Comparison of ENCODE assay signal across 26 cellular contexts in the genomic region with DNA sequence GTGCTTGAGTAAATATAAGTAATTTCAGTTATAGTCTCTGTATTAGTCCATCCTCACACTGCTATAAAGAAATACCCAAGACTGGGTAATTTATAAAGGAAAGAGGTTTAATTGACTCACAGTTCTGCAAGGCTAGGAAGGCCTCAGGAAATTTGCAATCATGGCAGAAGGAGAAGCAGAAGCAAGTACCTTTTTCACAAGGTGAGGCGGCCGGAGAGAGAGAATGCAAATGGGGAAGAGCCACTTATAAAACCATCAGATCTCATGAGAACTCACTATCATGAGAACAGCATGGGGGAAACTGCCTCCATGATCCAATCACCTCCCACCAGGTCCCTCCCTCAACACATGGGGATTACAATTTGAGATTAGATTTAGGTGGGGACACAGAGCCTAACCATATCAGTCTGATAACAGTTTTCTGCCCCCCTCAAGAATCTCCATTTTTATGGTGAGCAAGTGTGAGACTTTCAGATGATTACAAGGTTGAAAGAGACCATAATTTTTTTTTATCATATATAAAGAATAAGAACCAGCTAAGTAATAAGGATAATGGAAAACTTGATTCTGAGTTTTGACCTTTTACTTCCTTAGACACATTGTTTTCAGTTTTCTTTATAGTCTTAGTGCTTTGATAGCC. TPM values are rescaled to one million over a fixed set of nuclear protein-coding genes. Genes with fewer than 3 reads are reported as not detected.
DNase-seq lines count a peak whose midpoint lies in the region; ATAC-seq and TF ChIP-seq lines count a peak whose summit lies in the region.
"Had no signal": no experiment of that assay in that cellular context is flagged by ENCODE, and none has a peak within 500 bp of the region (broad histone marks: within the 10 kb centered on the region; RNA-seq: fewer than 3 reads in every experiment).

No MANE protein-coding gene starts in this region.

- H3K27me3 Mint-ChIP-seq in activated naive CD4-positive, alpha-beta T cell treated with anti-CD3 and anti-CD28 coated beads, Interleukin-2, amount 50 U/mL, for 24 hours = no peaks in the 10 kb centered on the region
- H3K27me3 Mint-ChIP-seq in activated naive CD4-positive, alpha-beta T cell treated with anti-CD3 and anti-CD28 coated beads, Interleukin-2, amount 10 ng/mL, durations not matched to agents 7 days and 5 days = no peaks in the 10 kb centered on the region
- H3K27me3 Mint-ChIP-seq in activated B cell treated with CpG ODN at 0.5 μM for 24 hours (no peaks in the 10 kb centered on the region), memory B cell (no peaks in the 10 kb centered on the region)

- CTCF ChIA-PET in activated naive CD4-positive, alpha-beta T cell treated with anti-CD3 and anti-CD28 coated beads, Interleukin-2, amount 10 ng/mL, durations not matched to agents 7 days and 5 days (lab: Charles Lee) = no interaction called here
- CTCF ChIA-PET in activated B cell treated with CpG ODN at 0.5 μM for 24 hours (lab: Charles Lee) = interaction anchor here (0.9 kb wide), 1 partner anchor 27 kb away, joined by 3 read pairs; no protein-coding TSS in a partner anchor

- POLR2A ChIA-PET in activated B cell treated with CpG ODN at 0.5 μM for 24 hours (lab: Charles Lee) = interaction anchor here (1.4 kb wide), 1 partner anchor 36 kb away, joined by 3 read pairs; a partner anchor contains a TSS

- peak overlapping the region; percentile 17 for H3K4me3 Mint-ChIP-seq in activated naive CD4-positive, alpha-beta T cell treated with anti-CD3 and anti-CD28 coated beads, Interleukin-2, amount 50 U/mL, for 24 hours
- no peak overlapping the region for H3K4me3 Mint-ChIP-seq in activated naive CD4-positive, alpha-beta T cell treated with anti-CD3 and anti-CD28 coated beads, Interleukin-2, amount 10 ng/mL, durations not matched to agents 7 days and 5 days
- H3K4me3 Mint-ChIP-seq in activated B cell treated with CpG ODN at 0.5 μM for 24 hours (peak overlapping the region; percentile 38), memory B cell (no peak overlapping the region)
- H3K4me3 Mint-ChIP-seq: brain, HFFc6, WTC11 had no signal

- ATAC-seq in activated B cell treated with CpG ODN at 0.5 μM for 24 hours (ENCODE audit: low read depth) = no peak
- no peak for ATAC-seq in memory B cell (ENCODE audit: low read depth)
- ATAC-seq in HG03520 (IDR thresholded peaks at IDR 0.05; ENCODE audit: unreplicated experiment) = no peak
- ATAC-seq in HG03521 (IDR thresholded peaks at IDR 0.05; ENCODE audit: unreplicated experiment) = no peak
- ATAC-seq: esophagus mucosa, foreskin keratinocyte, heart right ventricle, left colon, WTC11 had no signal

- peak overlapping the region; percentile 94 for H3K27ac Mint-ChIP-seq in activated naive CD4-positive, alpha-beta T cell treated with anti-CD3 and anti-CD28 coated beads, Interleukin-2, amount 50 U/mL, for 24 hours
- no peak overlapping the region for H3K27ac Mint-ChIP-seq in activated naive CD4-positive, alpha-beta T cell treated with anti-CD3 and anti-CD28 coated beads, Interleukin-2, amount 10 ng/mL, durations not matched to agents 7 days and 5 days
- H3K27ac Mint-ChIP-seq in activated B cell treated with CpG ODN at 0.5 μM for 24 hours = peak overlapping the region; percentile 77
- H3K27ac Mint-ChIP-seq in memory B cell = peak overlapping the region; percentile 84
- H3K27ac Mint-ChIP-seq: brain, HFFc6, WTC11 had no signal

- H3K4me1 Mint-ChIP-seq in activated naive CD4-positive, alpha-beta T cell treated with anti-CD3 and anti-CD28 coated beads, Interleukin-2, amount 50 U/mL, for 24 hours = peaks cover 99% of the 10 kb centered on the region
- H3K4me1 Mint-ChIP-seq in activated naive CD4-positive, alpha-beta T cell treated with anti-CD3 and anti-CD28 coated beads, Interleukin-2, amount 10 ng/mL, durations not matched to agents 7 days and 5 days = peaks cover 70% of the 10 kb centered on the region
- H3K4me1 Mint-ChIP-seq in activated B cell treated with CpG ODN at 0.5 μM for 24 hours (peaks cover 90% of the 10 kb centered on the region), memory B cell (peaks cover 58% of the 10 kb centered on the region)

- intact Hi-C loops in activated B cell treated with CpG ODN at 0.5 μM for 24 hours (cut with micrococcal nuclease) = no loop called here

- H3K9me3 Mint-ChIP-seq in activated naive CD4-positive, alpha-beta T cell treated with anti-CD3 and anti-CD28 coated beads, Interleukin-2, amount 50 U/mL, for 24 hours = no peaks in the 10 kb centered on the region
- H3K9me3 Mint-ChIP-seq in activated naive CD4-positive, alpha-beta T cell treated with anti-CD3 and anti-CD28 coated beads, Interleukin-2, amount 10 ng/mL, durations not matched to agents 7 days and 5 days = peaks cover 8% of the 10 kb centered on the region
- H3K9me3 Mint-ChIP-seq in activated B cell treated with CpG ODN at 0.5 μM for 24 hours = no peaks in the 10 kb centered on the region
- H3K9me3 Mint-ChIP-seq in memory B cell = no peaks in the 10 kb centered on the region
- H3K9me3 Mint-ChIP-seq: HFFc6, WTC11 had no signal

- no peak for TF ChIP-seq CTCF in activated B cell treated with CpG ODN at 0.5 μM for 24 hours (IDR thresholded peaks at IDR 0.05)

- H3K36me3 Mint-ChIP-seq in activated naive CD4-positive, alpha-beta T cell treated with anti-CD3 and anti-CD28 coated beads, Interleukin-2, amount 50 U/mL, for 24 hours = peaks cover 30% of the 10 kb centered on the region
- peaks cover 66% of the 10 kb centered on the region for H3K36me3 Mint-ChIP-seq in activated naive CD4-positive, alpha-beta T cell treated with anti-CD3 and anti-CD28 coated beads, Interleukin-2, amount 10 ng/mL, durations not matched to agents 7 days and 5 days
- H3K36me3 Mint-ChIP-seq in activated B cell treated with CpG ODN at 0.5 μM for 24 hours (ENCODE audit: low read depth) (peaks cover 21% of the 10 kb centered on the region), memory B cell (peaks cover 15% of the 10 kb centered on the region)
- H3K36me3 Mint-ChIP-seq: WTC11 had no signal

- DNase-seq in activated naive CD4-positive, alpha-beta T cell treated with anti-CD3 and anti-CD28 coated beads, Interleukin-2, amount 10 ng/mL, durations not matched to agents 7 days and 5 days = no peak
- DNase-seq in activated B cell treated with CpG ODN at 0.5 μM for 24 hours (no peak), memory B cell (ENCODE audit: low spot score in 2 of 2) (no peak), NCI-H2029 (lab: John Stamatoyannopoulos, UW) (no peak)
- no peak for DNase-seq in activated CD4-positive, CD25-positive, alpha-beta regulatory T cell (lab: John Stamatoyannopoulos, UW)
- DNase-seq: activated T-cell treated with anti-CD3 and anti-CD28 coated beads, Interleukin-2, amount 50 U/mL, for 1 hour; C1 segment of cervical spinal cord; Calu3; DND-41; effector CD4-positive, alpha-beta T cell; foreskin keratinocyte; heart right ventricle; HFFc6; left colon; NCI-H1436 treated with DMSO at 0.1 percent for 48 hours; occipital lobe; SHP77 treated with DMSO at 0.1 percent for 48 hours; stimulated activated CD4-positive, alpha-beta T cell treated with anti-CD3 and anti-CD28 coated beads, Interleukin-1b, Interleukin-23, amount 100 ng/mL, for 48 hours; SW 1271; T1000 had no signal

RNA-seq across cellular contexts. Expression of a gene that starts 35.6 kb away (rescaled TPM):
- 38.2 and 45.5 TPM in 2 replicates for total RNA-seq in activated B cell treated with CpG ODN at 0.5 μM for 24 hours

Comparison
In these comparisons a context has a peak if more than half of its experiments do, and no peak if none do; other contexts are left out.
1. H3K4me3 Mint-ChIP-seq: peak in activated naive CD4-positive, alpha-beta T cell treated with anti-CD3 and anti-CD28 coated beads, Interleukin-2, amount 50 U/mL, for 24 hours (single experiment) and activated B cell treated with CpG ODN at 0.5 μM for 24 hours (single experiment); none in activated naive CD4-positive, alpha-beta T cell treated with anti-CD3 and anti-CD28 coated beads, Interleukin-2, amount 10 ng/mL, durations not matched to agents 7 days and 5 days (single experiment) and memory B cell (single experiment).